Comparison of ENCODE assay signal across 1 cellular context in the genomic region with DNA sequence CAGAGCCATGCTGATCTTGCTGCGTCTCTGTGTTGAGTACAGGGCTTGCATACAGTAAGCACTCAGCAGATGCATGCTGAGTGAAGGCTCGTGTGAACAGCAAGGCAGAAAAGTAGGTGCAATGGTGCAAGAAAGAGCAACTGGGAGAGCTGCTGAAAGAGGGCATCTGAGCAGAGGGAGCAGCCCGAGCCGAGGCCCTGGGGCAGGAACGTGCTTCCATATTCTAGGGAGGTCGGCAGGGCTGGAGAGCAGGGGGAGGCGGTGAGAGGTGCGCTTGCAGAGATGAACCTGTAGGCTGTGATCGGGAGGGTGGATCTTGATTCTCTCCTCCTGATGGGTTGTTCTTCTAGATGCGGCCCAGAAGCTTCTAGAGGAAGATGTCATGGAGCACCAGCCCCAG.
TF ChIP-seq lines count a peak whose summit lies in the region.

No MANE protein-coding gene starts in this region.

TF ChIP-seq in HepG2, 621 proteins besides CTCF, POLR2A, EP300 and RAD21:
- TF ChIP-seq ZNF547 (CRISPR knock-in tag; IDR thresholded peaks at IDR 0.05) (no peak), MED1 (CRISPR knock-in tag; IDR thresholded peaks at IDR 0.05) (no peak), ATRX (CRISPR knock-in tag; IDR thresholded peaks at IDR 0.05; ENCODE audit: borderline replicate concordance) (no peak), ZKSCAN8 (CRISPR knock-in tag; IDR thresholded peaks at IDR 0.05; ENCODE audit: borderline replicate concordance) (peak; percentile 46; the same call in 1 of the 2 replicates), BORCS8-MEF2B (CRISPR knock-in tag; IDR thresholded peaks at IDR 0.05) (no peak), GLMP (CRISPR knock-in tag; IDR thresholded peaks at IDR 0.05; ENCODE audit: borderline replicate concordance) (no peak), ZNF225 (CRISPR knock-in tag; IDR thresholded peaks at IDR 0.05) (0 out of 2 replicates have a peak, but pooled peaks have one; percentile 41), ZNF136 (CRISPR knock-in tag; IDR thresholded peaks at IDR 0.05; ENCODE audit: low read depth) (no peak), MAFG (CRISPR knock-in tag; IDR thresholded peaks at IDR 0.05) (no peak), FOXO1 (CRISPR knock-in tag; IDR thresholded peaks at IDR 0.05) (no peak), PAXIP1 (CRISPR knock-in tag; conservative IDR thresholded peaks at IDR 0.05) (no peak)
- TF ChIP-seq, protein P1, sequence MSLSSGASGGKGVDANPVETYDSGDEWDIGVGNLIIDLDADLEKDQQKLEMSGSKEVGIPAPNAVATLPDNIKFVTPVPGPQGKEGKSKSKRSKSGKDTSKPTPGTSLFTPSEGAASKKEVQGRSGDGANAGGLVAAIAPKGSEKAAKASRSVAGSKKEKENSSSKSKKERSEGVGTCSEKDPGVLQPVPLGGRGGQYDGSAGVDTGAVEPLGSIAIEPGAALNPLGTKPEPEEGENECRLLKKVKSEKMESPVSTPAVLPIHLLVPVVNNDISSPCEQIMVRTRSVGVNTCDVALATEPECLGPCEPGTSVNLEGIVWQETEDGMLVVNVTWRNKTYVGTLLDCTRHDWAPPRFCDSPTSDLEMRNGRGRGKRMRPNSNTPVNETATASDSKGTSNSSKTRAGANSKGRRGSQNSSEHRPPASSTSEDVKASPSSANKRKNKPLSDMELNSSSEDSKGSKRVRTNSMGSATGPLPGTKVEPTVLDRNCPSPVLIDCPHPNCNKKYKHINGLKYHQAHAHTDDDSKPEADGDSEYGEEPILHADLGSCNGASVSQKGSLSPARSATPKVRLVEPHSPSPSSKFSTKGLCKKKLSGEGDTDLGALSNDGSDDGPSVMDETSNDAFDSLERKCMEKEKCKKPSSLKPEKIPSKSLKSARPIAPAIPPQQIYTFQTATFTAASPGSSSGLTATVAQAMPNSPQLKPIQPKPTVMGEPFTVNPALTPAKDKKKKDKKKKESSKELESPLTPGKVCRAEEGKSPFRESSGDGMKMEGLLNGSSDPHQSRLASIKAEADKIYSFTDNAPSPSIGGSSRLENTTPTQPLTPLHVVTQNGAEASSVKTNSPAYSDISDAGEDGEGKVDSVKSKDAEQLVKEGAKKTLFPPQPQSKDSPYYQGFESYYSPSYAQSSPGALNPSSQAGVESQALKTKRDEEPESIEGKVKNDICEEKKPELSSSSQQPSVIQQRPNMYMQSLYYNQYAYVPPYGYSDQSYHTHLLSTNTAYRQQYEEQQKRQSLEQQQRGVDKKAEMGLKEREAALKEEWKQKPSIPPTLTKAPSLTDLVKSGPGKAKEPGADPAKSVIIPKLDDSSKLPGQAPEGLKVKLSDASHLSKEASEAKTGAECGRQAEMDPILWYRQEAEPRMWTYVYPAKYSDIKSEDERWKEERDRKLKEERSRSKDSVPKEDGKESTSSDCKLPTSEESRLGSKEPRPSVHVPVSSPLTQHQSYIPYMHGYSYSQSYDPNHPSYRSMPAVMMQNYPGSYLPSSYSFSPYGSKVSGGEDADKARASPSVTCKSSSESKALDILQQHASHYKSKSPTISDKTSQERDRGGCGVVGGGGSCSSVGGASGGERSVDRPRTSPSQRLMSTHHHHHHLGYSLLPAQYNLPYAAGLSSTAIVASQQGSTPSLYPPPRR (CRISPR knock-in tag; IDR thresholded peaks at IDR 0.05; ENCODE audit: borderline replicate concordance), result no peak
